26 cellular contexts compared by ENCODE assay signal in the genomic region with DNA sequence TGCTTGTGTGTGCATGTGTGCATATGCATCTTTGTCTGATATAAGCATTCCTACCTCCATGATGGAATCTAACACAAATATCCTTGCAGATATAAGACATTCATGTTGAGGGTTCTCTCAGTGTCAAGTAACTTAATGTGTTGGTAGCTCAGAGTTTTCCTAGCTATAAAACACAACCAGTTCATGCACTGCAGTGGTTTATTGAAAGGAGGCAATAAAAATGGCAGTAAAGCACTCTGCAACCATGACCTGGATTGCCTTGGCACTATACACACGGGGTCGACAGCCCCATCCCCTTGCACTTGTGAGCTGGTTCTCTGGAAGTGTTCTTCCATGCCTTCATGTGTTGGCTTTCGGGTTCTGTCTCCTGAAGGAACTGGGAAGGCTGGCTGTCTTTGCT. TPM values are rescaled to one million over a fixed set of nuclear protein-coding genes. Genes with fewer than 3 reads are reported as not detected.
DNase-seq lines count a peak whose midpoint lies in the region; ATAC-seq, FAIRE-seq and TF ChIP-seq lines count a peak whose summit lies in the region.
"Had no signal": no experiment of that assay in that cellular context is flagged by ENCODE, and none has a peak within 500 bp of the region (broad histone marks: within the 10 kb centered on the region; RNA-seq: fewer than 3 reads in every experiment).

No MANE protein-coding gene starts in this region.

- H3K4me1 ChIP-seq in GM23338 (ENCODE audit: insufficient read depth) (peaks cover 46% of the 10 kb centered on the region), astrocyte (ENCODE audit: insufficient read depth, low read length) (no peaks in the 10 kb centered on the region), mucosa of descending colon (ENCODE audit: low read depth) (peaks cover 1% of the 10 kb centered on the region), sigmoid colon (peaks cover 0 to 45% (median 18%) of the 10 kb centered on the region in 4 donors), mammary epithelial cell (ENCODE audit: insufficient read depth, low read length) (no peaks in the 10 kb centered on the region)

- H4K20me1 ChIP-seq in GM23338 (replicated peaks; ENCODE audit: insufficient read depth) = peaks cover 57% of the 10 kb centered on the region
- H4K20me1 ChIP-seq in astrocyte (ENCODE audit: insufficient read depth, low read length) = no peaks in the 10 kb centered on the region
- no peaks in the 10 kb centered on the region for H4K20me1 ChIP-seq in mammary epithelial cell (ENCODE audit: insufficient read depth, low read length)

- H3K36me3 ChIP-seq in GM23338 (ENCODE audit: insufficient read depth) (no peaks in the 10 kb centered on the region), astrocyte (ENCODE audit: insufficient read depth, low read length) (no peaks in the 10 kb centered on the region), mucosa of descending colon (ENCODE audit: low read depth) (no peaks in the 10 kb centered on the region), sigmoid colon (no peaks in the 10 kb centered on the region), mammary epithelial cell (ENCODE audit: insufficient read depth, low read length) (no peaks in the 10 kb centered on the region)

- peak; percentile 26 for FAIRE-seq in astrocyte (lab: Jason Lieb, UNC)
- FAIRE-seq: GM12891 had no signal

- H3K9me3 ChIP-seq in astrocyte (ENCODE audit: insufficient read depth, low read depth, low read length) = no peaks in the 10 kb centered on the region
- no peaks in the 10 kb centered on the region for H3K9me3 ChIP-seq in mucosa of descending colon
- no peaks in the 10 kb centered on the region for H3K9me3 ChIP-seq in sigmoid colon
- H3K9me3 ChIP-seq in mammary epithelial cell (replicated peaks; ENCODE audit: insufficient read depth, low read length) = no peaks in the 10 kb centered on the region

- TF ChIP-seq POLR2A in sigmoid colon (IDR thresholded peaks at IDR 0.05) = no peak

- DNase-seq in GM23338 (ENCODE audit: low spot score) = no peak
- no peak for DNase-seq in astrocyte (ENCODE audit: low read depth)
- no peak for DNase-seq in mucosa of descending colon
- DNase-seq in sigmoid colon = no peak
- DNase-seq in stimulated activated CD4-positive, alpha-beta T cell treated with anti-CD3 and anti-CD28 coated beads, Interleukin-4, amount 100 ng/mL, for 1 hour = no peak
- DNase-seq in NCI-H187 (lab: John Stamatoyannopoulos, UW) = no peak
- no peak for DNase-seq in mammary epithelial cell
- DNase-seq: 8988T; AML-193; Calu3; CD8-positive, alpha-beta memory T cell; DMS153; NCI-H1105; NCI-H146; NCI-H2029 treated with DMSO at 0.1 percent for 48 hours; NCI-H2171; NCI-H345; NCI-H524; NCI-H774; NK-92 treated with Interleukin-12 subunit alpha and Interleukin-12 subunit beta, amount 100 ng/mL, for 24 hours had no signal

- ATAC-seq in GM23338 = no peak
- peak; percentile 67 for ATAC-seq in mucosa of descending colon
- ATAC-seq in GM21381 (IDR thresholded peaks at IDR 0.05; ENCODE audit: unreplicated experiment) = no peak
- ATAC-seq: Panc1, SK-N-SH treated with all-trans-retinoic acid at 6 μM for 48 hours had no signal

- WGBS in sigmoid colon, 2 donors = 44 to 68% methylated on average over 3 of the region's 3 CpGs
- 66% methylated on average over 3 of the region's 3 CpGs for WGBS in mammary epithelial cell (ENCODE audit: low coverage, missing lambda C conversion rate)

- H3K27ac Mint-ChIP-seq in GM23338 = no peak overlapping the region
- H3K27ac Mint-ChIP-seq in astrocyte (ENCODE audit: unreplicated experiment) = no peak overlapping the region
- H3K27ac Mint-ChIP-seq: CD8-positive, alpha-beta memory T cell had no signal

- no peaks in the 10 kb centered on the region for H3K9me3 Mint-ChIP-seq in GM23338
- no peaks in the 10 kb centered on the region for H3K9me3 Mint-ChIP-seq in astrocyte (ENCODE audit: unreplicated experiment)
- H3K9me3 Mint-ChIP-seq: CD8-positive, alpha-beta memory T cell; IgD-negative memory B cell had no signal

- H3K9me2 ChIP-seq in GM23338 (ENCODE audit: insufficient read depth) = no peaks in the 10 kb centered on the region

- H3K27me3 Mint-ChIP-seq in GM23338 (ENCODE audit: insufficient read depth, low read depth, poor library complexity) (peaks cover 14% of the 10 kb centered on the region), astrocyte (ENCODE audit: low read depth, unreplicated experiment) (no peaks in the 10 kb centered on the region)

- no peak overlapping the region for H3K9ac ChIP-seq in astrocyte (ENCODE audit: low read length)
- H3K9ac ChIP-seq in mammary epithelial cell (ENCODE audit: insufficient read depth, low read length) = no peak overlapping the region

- TF ChIP-seq EP300 in sigmoid colon (IDR thresholded peaks at IDR 0.05) = no peak

- no peak overlapping the region for H3K27ac ChIP-seq in GM23338 (ENCODE audit: low read depth)
- H3K27ac ChIP-seq in astrocyte (ENCODE audit: low read depth, low read length) = no peak overlapping the region
- peak overlapping the region in 3 of 4 donors; percentile 47 to 61 (median 56) for H3K27ac ChIP-seq in sigmoid colon
- H3K27ac ChIP-seq in mammary epithelial cell (ENCODE audit: insufficient read depth, low read depth, low read length) = no peak overlapping the region
- H3K27ac ChIP-seq: C4-2B had no signal

- H3K4me3 Mint-ChIP-seq in GM23338 (peak overlapping the region; percentile 29; the same call in 1 of the 3 replicates), astrocyte (ENCODE audit: unreplicated experiment) (no peak overlapping the region)
- H3K4me3 Mint-ChIP-seq: CD8-positive, alpha-beta memory T cell; IgD-negative memory B cell had no signal

- H2AFZ ChIP-seq in GM23338 = no peak overlapping the region
- no peak overlapping the region for H2AFZ ChIP-seq in astrocyte (ENCODE audit: low read depth, low read length)
- H2AFZ ChIP-seq in mammary epithelial cell (ENCODE audit: low read depth, low read length) = no peak overlapping the region

- intact Hi-C loops in mucosa of descending colon (cut with DNase I, micrococcal nuclease) = no loop called here
- intact Hi-C loops in sigmoid colon (cut with DNase I) = no loop called here
- intact Hi-C loops in mammary epithelial cell (cut with micrococcal nuclease) = no loop called here

- H3F3A ChIP-seq in GM23338 (replicated peaks; ENCODE audit: low read depth) = 0 out of 2 replicates have a peak, but pooled peaks cover 2% of the 10 kb centered on the region

- TF ChIP-seq CTCF in GM23338 (conservative IDR thresholded peaks at IDR 0.05; ENCODE audit: low read depth in 2 of 2) = no peak
- TF ChIP-seq CTCF in astrocyte (IDR thresholded peaks at IDR 0.05; ENCODE audit: insufficient read depth, low read depth, low read length) = no peak
- TF ChIP-seq CTCF in mucosa of descending colon (IDR thresholded peaks at IDR 0.05) = no peak
- no peak for TF ChIP-seq CTCF in sigmoid colon (IDR thresholded peaks at IDR 0.05)
- no peak for TF ChIP-seq CTCF in mammary epithelial cell (conservative IDR thresholded peaks at IDR 0.05 in 1 of 2, IDR thresholded peaks at IDR 0.05 in 1 of 2; ENCODE audit: extremely low read depth in 1 of 2, insufficient read depth in 1 of 2, low read depth in 1 of 2, low read length in 2 of 2)

- dilution Hi-C loops in mammary epithelial cell (cut with HindIII; ENCODE audit: low sequenced_read_pairs) = no loop called here

- H3K79me2 ChIP-seq in GM23338 (replicated peaks; ENCODE audit: insufficient read depth) = peaks cover 100% of the 10 kb centered on the region
- H3K79me2 ChIP-seq in astrocyte (ENCODE audit: insufficient read depth, low read length) = peaks cover 7% of the 10 kb centered on the region
- no peaks in the 10 kb centered on the region for H3K79me2 ChIP-seq in mammary epithelial cell (ENCODE audit: insufficient read depth, low read length)

- CTCF ChIA-PET in mammary epithelial cell (lab: Charles Lee; ENCODE audit: low non-redundant PET) = no interaction called here

- H3K36me3 Mint-ChIP-seq in GM23338 (ENCODE audit: low read depth) (peaks cover 3% of the 10 kb centered on the region; the same call in 2 of the 3 replicates), astrocyte (ENCODE audit: low read depth, unreplicated experiment) (no peaks in the 10 kb centered on the region)
- H3K36me3 Mint-ChIP-seq: CD8-positive, alpha-beta memory T cell; IgD-negative memory B cell had no signal

- H3K4me3 ChIP-seq in GM23338 (no peak overlapping the region), astrocyte (ENCODE audit: insufficient read depth, low read depth, low read length) (no peak overlapping the region), mucosa of descending colon (no peak overlapping the region), sigmoid colon (no peak overlapping the region), mammary epithelial cell (replicated peaks in 1 of 3; ENCODE audit: insufficient read depth in 1 of 3, low read depth in 2 of 3, low read length in 3 of 3) (no peak overlapping the region)

- in situ Hi-C loops in mammary epithelial cell (cut with MboI; ENCODE audit: low sequenced_read_pairs in 2 of 2) = no loop called here

- peaks cover 68% of the 10 kb centered on the region for H3K4me1 Mint-ChIP-seq in GM23338
- peaks cover 11% of the 10 kb centered on the region for H3K4me1 Mint-ChIP-seq in astrocyte (ENCODE audit: low read depth, unreplicated experiment)
- H3K4me1 Mint-ChIP-seq: CD8-positive, alpha-beta memory T cell had no signal

- BruUV-seq in mammary epithelial cell (replicated peaks; lab: Mats Ljungman, UMichigan) = no TSS peak

- no peak overlapping the region for H3K4me2 ChIP-seq in GM23338
- H3K4me2 ChIP-seq in astrocyte (ENCODE audit: low read length) = no peak overlapping the region
- no peak overlapping the region for H3K4me2 ChIP-seq in mammary epithelial cell (ENCODE audit: insufficient read depth, low read depth, low read length)

- no peaks in the 10 kb centered on the region for H3K27me3 ChIP-seq in GM23338 (ENCODE audit: insufficient read depth)
- no peaks in the 10 kb centered on the region for H3K27me3 ChIP-seq in astrocyte (ENCODE audit: insufficient read depth, low read length)
- H3K27me3 ChIP-seq in sigmoid colon = no peaks in the 10 kb centered on the region
- H3K27me3 ChIP-seq in mammary epithelial cell (ENCODE audit: insufficient read depth, low read length) = no peaks in the 10 kb centered on the region

TF ChIP-seq in GM23338, 12 proteins besides CTCF, POLR2A, EP300 and RAD21 (continues in another document):
- TF ChIP-seq NANOG (IDR thresholded peaks at IDR 0.05; ENCODE audit: borderline replicate concordance) (no peak), EZH2phosphoT487 (IDR thresholded peaks at IDR 0.05; ENCODE audit: unreplicated experiment) (no peak), EZH2 (IDR thresholded peaks at IDR 0.05; ENCODE audit: low read depth, unreplicated experiment) (no peak)

RNA-seq across cellular contexts. Expression of a gene that starts 38.9 kb away (rescaled TPM):
- 183 and 184 TPM in 2 replicates for total RNA-seq in GM23338 (2014; rRNA removed; shearing (Covaris generic))
- polyA plus RNA-seq in GM23338 (2016; fragmentation: Nextera tagmentation; extraction: Ambion mirVana) = 124 and 125 TPM in 2 replicates
- total RNA-seq in astrocyte = 71.9 and 86.4 TPM in 2 replicates
- total RNA-seq in mucosa of descending colon = 10 to 100 TPM; 12.7 to 33.5 (median 18.4) TPM
- 10 to 100 TPM; 25.3 to 45.7 (median 28.1) TPM for total RNA-seq in sigmoid colon
- polyA plus RNA-seq in sigmoid colon = 1 to 10 TPM; 1.2 to 9.4 (median 2.3) TPM
- total RNA-seq in mammary epithelial cell = 1 to 10 TPM; 7.1 to 7.2 TPM
- 1.2 TPM for polyA plus RNA-seq in mammary epithelial cell
- 3.8 TPM for polyA minus RNA-seq in mammary epithelial cell
- total RNA-seq: CD8-positive, alpha-beta memory T cell had no signal
- polyA plus RNA-seq: CD8-positive, alpha-beta memory T cell; IgD-negative memory B cell had no signal

Comparison
In these comparisons a context has a peak if more than half of its experiments do, and no peak if none do; other contexts are left out.
1. H3K27ac ChIP-seq: peak in sigmoid colon (3 of 4); none in GM23338 (single experiment), astrocyte (single experiment) and mammary epithelial cell (single experiment).